In the genomic region with DNA sequence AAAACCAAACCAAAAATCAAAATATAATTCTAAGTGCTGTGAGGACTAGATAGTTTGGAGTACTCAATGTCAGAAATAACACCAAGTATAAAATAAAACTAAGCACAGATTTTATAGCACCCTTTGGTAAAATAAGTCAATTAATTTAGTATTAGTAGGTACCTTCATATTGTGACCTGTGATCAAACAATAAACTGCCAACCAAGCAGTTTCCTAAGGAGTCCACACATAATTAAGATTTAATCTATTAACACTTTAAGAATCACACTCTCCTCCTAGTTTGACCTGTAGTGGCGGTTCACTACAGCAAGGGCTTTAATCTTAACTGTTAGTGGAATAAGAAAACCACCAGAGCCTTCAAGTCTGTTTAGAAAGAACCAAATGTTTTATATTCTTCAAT, we compare ENCODE assay signal across 9 cellular contexts. TPM values are rescaled to one million over a fixed set of nuclear protein-coding genes. Genes with fewer than 3 reads are reported as not detected.
A peak's percentile ranks its signal among the peaks of the same experiment; 100 is the strongest.
DNase-seq lines count a peak whose midpoint lies in the region; FAIRE-seq and TF ChIP-seq lines count a peak whose summit lies in the region.
"Had no signal": no experiment of that assay in that cellular context is flagged by ENCODE, and none has a peak within 500 bp of the region (broad histone marks: within the 10 kb centered on the region; RNA-seq: fewer than 3 reads in every experiment).

No MANE protein-coding gene starts in this region.

- no peak overlapping the region for H3K18ac ChIP-seq in mesenchymal stem cell (ENCODE audit: low read depth in 1 of 2, low read length in 2 of 2)

- WGBS in mesenchymal stem cell: no CpG with 5 or more reads among the region's 1 CpG

- H4K91ac ChIP-seq in mesenchymal stem cell (ENCODE audit: low read length): no peak overlapping the region

- H2BK12ac ChIP-seq in mesenchymal stem cell (ENCODE audit: low read length in 2 of 2): no peak overlapping the region

- H3K27ac ChIP-seq in A673 (ENCODE audit: low read depth, low read length, poor library complexity, severe bottlenecking) (peak overlapping the region; percentile 99), HEK293 (ENCODE audit: extremely low read depth, low read depth, low read length) (no peak overlapping the region), mesenchymal stem cell (ENCODE audit: low read length, poor library complexity, severe bottlenecking) (no peak overlapping the region)

- no peak overlapping the region for H3K14ac ChIP-seq in mesenchymal stem cell (ENCODE audit: low read length in 2 of 2)

- H2BK120ac ChIP-seq in mesenchymal stem cell (ENCODE audit: low read depth, low read length): no peak overlapping the region

- H3K27me3 ChIP-seq in A673 (replicated peaks; ENCODE audit: insufficient read depth, low read depth, low read length, poor library complexity): no peaks in the 10 kb centered on the region
- no peaks in the 10 kb centered on the region for H3K27me3 ChIP-seq in adipocyte (replicated peaks; ENCODE audit: control insufficient read depth, insufficient read depth, low read length)
- no peaks in the 10 kb centered on the region for H3K27me3 ChIP-seq in mesenchymal stem cell (ENCODE audit: control insufficient read depth in 1 of 2, insufficient read depth in 1 of 2, low read length in 2 of 2)

- no peak overlapping the region for H2BK15ac ChIP-seq in mesenchymal stem cell (ENCODE audit: low read depth, poor library complexity, severe bottlenecking)

- no peaks in the 10 kb centered on the region for H3K79me1 ChIP-seq in mesenchymal stem cell (replicated peaks; ENCODE audit: low read length, poor library complexity, severe bottlenecking)

- H3K36me3 ChIP-seq in A673 (ENCODE audit: insufficient read depth, low read length, poor library complexity, severe bottlenecking) (peaks cover 71% of the 10 kb centered on the region), HEK293 (ENCODE audit: control insufficient read depth in 2 of 2, insufficient read depth in 1 of 2, low read length in 2 of 2) (peaks cover 30 to 72% of the 10 kb centered on the region in 2 experiments; a peak in 2 of 3 replicates), adipocyte (ENCODE audit: control insufficient read depth, insufficient read depth, low read length, severe bottlenecking) (peaks cover 59% of the 10 kb centered on the region), mesenchymal stem cell (ENCODE audit: control insufficient read depth in 1 of 2, insufficient read depth in 2 of 2, low read depth in 1 of 2, low read length in 2 of 2) (peaks cover 5 to 60% of the 10 kb centered on the region in 2 experiments)

- BruUV-seq in A673 (replicated peaks; lab: Mats Ljungman, UMichigan): no TSS peak

- H3K4me1 ChIP-seq in A673 (ENCODE audit: insufficient read depth, low read length, poor library complexity, severe bottlenecking): peaks cover 45% of the 10 kb centered on the region
- H3K4me1 ChIP-seq in HEK293 (ENCODE audit: control insufficient read depth, insufficient read depth, low read length): no peaks in the 10 kb centered on the region
- peaks cover 42% of the 10 kb centered on the region for H3K4me1 ChIP-seq in adipocyte (ENCODE audit: control insufficient read depth, insufficient read depth, low read length)
- H3K4me1 ChIP-seq in mesenchymal stem cell (ENCODE audit: control insufficient read depth, insufficient read depth, low read depth, low read length): peaks cover 2% of the 10 kb centered on the region

- H3K9me3 ChIP-seq in A673 (ENCODE audit: low read depth, low read length, poor library complexity, severe bottlenecking) (no peaks in the 10 kb centered on the region), HEK293 (ENCODE audit: control insufficient read depth, insufficient read depth, low read depth, low read length) (no peaks in the 10 kb centered on the region), adipocyte (ENCODE audit: control insufficient read depth, low read length) (no peaks in the 10 kb centered on the region), mesenchymal stem cell (ENCODE audit: control insufficient read depth, low read length) (no peaks in the 10 kb centered on the region)

- peak overlapping the region; percentile 86 for H3K4me3 ChIP-seq in A673 (ENCODE audit: low read depth, low read length, poor library complexity, severe bottlenecking)
- peak overlapping the region; percentile 98 for H3K4me3 ChIP-seq in HEK293 (ENCODE audit: low read depth, low read length)
- H3K4me3 ChIP-seq in adipocyte (ENCODE audit: low read length): peak overlapping the region; percentile 93
- peak overlapping the region in 1 of 2 experiments; percentile 96 for H3K4me3 ChIP-seq in mesenchymal stem cell (ENCODE audit: insufficient read depth in 1 of 2, low read depth in 1 of 2, low read length in 2 of 2)

- TF ChIP-seq CTCF in A673 (conservative IDR thresholded peaks at IDR 0.05; ENCODE audit: low read depth, low read length): no peak
- TF ChIP-seq CTCF in HEK293 (tag by site-specific recombination; IDR thresholded peaks at IDR 0.05): no peak

- H3K9ac ChIP-seq in adipocyte (ENCODE audit: low read length) (peak overlapping the region; percentile 100), mesenchymal stem cell (ENCODE audit: low read length) (peak overlapping the region; percentile 99)

- no peak overlapping the region for H2AFZ ChIP-seq in mesenchymal stem cell (ENCODE audit: low read depth, low read length)

- no peak overlapping the region for H2AK5ac ChIP-seq in mesenchymal stem cell (ENCODE audit: low read length, severe bottlenecking)

- H4K8ac ChIP-seq in mesenchymal stem cell (ENCODE audit: low read length): no peak overlapping the region

- H3K4ac ChIP-seq in mesenchymal stem cell (ENCODE audit: low read depth in 1 of 2, low read length in 2 of 2): no peak overlapping the region

- POLR2A ChIA-PET in A673 (lab: Charles Lee; ENCODE audit: low non-redundant PET): interaction anchor here (0.8 kb wide), 1 partner anchor 9 kb away, joined by 4 read pairs; no protein-coding TSS in a partner anchor
- POLR2A ChIA-PET in HEK293 (lab: Yijun Ruan, JAX): interaction anchor here (0.6 to 5.3 kb wide), 3 partner anchors 14 to 210 kb away, joined by 3 to 57 read pairs (median 4); no protein-coding TSS in a partner anchor

- no peak overlapping the region for H3K23ac ChIP-seq in mesenchymal stem cell (ENCODE audit: low read length in 2 of 2)

- no peak for DNase-seq in A673 (ENCODE audit: low spot score)
- DNase-seq in adipocyte (ENCODE audit: low read depth): no peak
- no peak for DNase-seq in mesenchymal stem cell
- DNase-seq in urothelium cell line (ENCODE audit: low spot score): no peak
- no peak for DNase-seq in NCI-H128 (lab: John Stamatoyannopoulos, UW; ENCODE audit: unreplicated experiment)
- DNase-seq in HK-2 (ENCODE audit: unreplicated experiment): no peak
- DNase-seq in HPDE6-E6E7 (ENCODE audit: extremely low spot score): no peak

- intact Hi-C loops in A673 (cut with micrococcal nuclease; ENCODE audit: unreplicated experiment): no loop called here

- H3K4me2 ChIP-seq in mesenchymal stem cell (ENCODE audit: low read length, poor library complexity, severe bottlenecking): no peak overlapping the region

- FAIRE-seq in urothelium cell line (lab: Jason Lieb, UNC): no peak
- FAIRE-seq: G401.6 had no signal

- no peak overlapping the region for H2BK5ac ChIP-seq in mesenchymal stem cell (ENCODE audit: low read depth, low read length, poor library complexity, severe bottlenecking)

- CTCF ChIA-PET in A673 (lab: Charles Lee): no interaction called here
- CTCF ChIA-PET in HEK293 (lab: Yijun Ruan, JAX): interaction anchor here (1.1 to 2.2 kb wide), 2 partner anchors 196 to 284 kb away, joined by 5 to 6 read pairs; no protein-coding TSS in a partner anchor

TF ChIP-seq in HEK293, 187 proteins besides CTCF, POLR2A, EP300 and RAD21 (continues in another document):
- TF ChIP-seq ZNF155 (tag by site-specific recombination; IDR thresholded peaks at IDR 0.05) (no peak), ZNF777 (tag by site-specific recombination; IDR thresholded peaks at IDR 0.05; ENCODE audit: borderline replicate concordance) (no peak)
- TF ChIP-seq, protein P1, sequence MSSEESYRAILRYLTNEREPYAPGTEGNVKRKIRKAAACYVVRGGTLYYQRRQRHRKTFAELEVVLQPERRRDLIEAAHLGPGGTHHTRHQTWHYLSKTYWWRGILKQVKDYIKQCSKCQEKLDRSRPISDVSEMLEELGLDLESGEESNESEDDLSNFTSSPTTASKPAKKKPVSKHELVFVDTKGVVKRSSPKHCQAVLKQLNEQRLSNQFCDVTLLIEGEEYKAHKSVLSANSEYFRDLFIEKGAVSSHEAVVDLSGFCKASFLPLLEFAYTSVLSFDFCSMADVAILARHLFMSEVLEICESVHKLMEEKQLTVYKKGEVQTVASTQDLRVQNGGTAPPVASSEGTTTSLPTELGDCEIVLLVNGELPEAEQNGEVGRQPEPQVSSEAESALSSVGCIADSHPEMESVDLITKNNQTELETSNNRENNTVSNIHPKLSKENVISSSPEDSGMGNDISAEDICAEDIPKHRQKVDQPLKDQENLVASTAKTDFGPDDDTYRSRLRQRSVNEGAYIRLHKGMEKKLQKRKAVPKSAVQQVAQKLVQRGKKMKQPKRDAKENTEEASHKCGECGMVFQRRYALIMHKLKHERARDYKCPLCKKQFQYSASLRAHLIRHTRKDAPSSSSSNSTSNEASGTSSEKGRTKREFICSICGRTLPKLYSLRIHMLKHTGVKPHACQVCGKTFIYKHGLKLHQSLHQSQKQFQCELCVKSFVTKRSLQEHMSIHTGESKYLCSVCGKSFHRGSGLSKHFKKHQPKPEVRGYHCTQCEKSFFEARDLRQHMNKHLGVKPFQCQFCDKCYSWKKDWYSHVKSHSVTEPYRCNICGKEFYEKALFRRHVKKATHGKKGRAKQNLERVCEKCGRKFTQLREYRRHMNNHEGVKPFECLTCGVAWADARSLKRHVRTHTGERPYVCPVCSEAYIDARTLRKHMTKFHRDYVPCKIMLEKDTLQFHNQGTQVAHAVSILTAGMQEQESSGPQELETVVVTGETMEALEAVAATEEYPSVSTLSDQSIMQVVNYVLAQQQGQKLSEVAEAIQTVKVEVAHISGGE (tag by site-specific recombination; conservative IDR thresholded peaks at IDR 0.05; ENCODE audit: low read depth): no peak

RNA-seq across cellular contexts. Expression of gene HNRNPK, which starts 2.8 kb away (rescaled TPM):
- 799 and 872 TPM in 2 replicates for total RNA-seq in A673 (2021)
- 352 TPM for polyA plus RNA-seq in mesenchymal stem cell (2013, experiment 1 of 2)
- polyA plus RNA-seq in mesenchymal stem cell (2013, experiment 2 of 2): 352 TPM

RNA-seq across cellular contexts. Expression of gene RMI1, which starts 3.4 kb away (rescaled TPM):
- total RNA-seq in A673 (2021): 32.2 and 36.4 TPM in 2 replicates
- polyA plus RNA-seq in mesenchymal stem cell (2013, experiment 1 of 2): 4.1 TPM
- 4.1 TPM for polyA plus RNA-seq in mesenchymal stem cell (2013, experiment 2 of 2)

RNA-seq across cellular contexts. Expression of gene KIF27, which starts 56.0 kb away (rescaled TPM):
- 8.5 and 9.2 TPM in 2 replicates for total RNA-seq in A673 (2021)
- polyA plus RNA-seq in mesenchymal stem cell (2013, experiment 1 of 2): 1.2 TPM
- polyA plus RNA-seq in mesenchymal stem cell (2013, experiment 2 of 2): 1.1 TPM
